1 cellular context compared by ENCODE assay signal in the genomic region with DNA sequence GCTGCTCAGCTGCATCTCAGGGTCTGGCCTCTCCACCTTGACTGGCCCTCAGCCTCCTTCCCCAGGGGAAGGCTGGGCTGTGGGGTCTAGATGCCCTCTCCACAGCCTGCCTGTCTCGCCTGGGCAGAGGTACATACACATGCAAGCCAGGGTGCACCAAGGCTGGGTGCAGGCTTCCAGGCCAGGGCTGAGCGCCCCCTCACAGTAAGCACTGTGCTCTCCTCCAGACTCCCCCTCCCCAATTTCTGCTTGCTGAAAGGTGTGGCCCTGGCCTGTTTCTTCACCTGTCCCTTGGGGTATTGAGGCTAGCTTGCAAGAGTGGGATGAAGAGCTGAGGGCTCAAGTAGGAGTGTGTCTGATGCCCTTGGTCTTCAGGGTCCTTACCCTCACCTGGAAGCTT.
A peak's percentile ranks its signal among the peaks of the same experiment; 100 is the strongest.
TF ChIP-seq lines count a peak whose summit lies in the region.

No MANE protein-coding gene starts in this region.

TF ChIP-seq in GM23338, 12 proteins besides CTCF, POLR2A, EP300 and RAD21:
- TF ChIP-seq, protein P1, sequence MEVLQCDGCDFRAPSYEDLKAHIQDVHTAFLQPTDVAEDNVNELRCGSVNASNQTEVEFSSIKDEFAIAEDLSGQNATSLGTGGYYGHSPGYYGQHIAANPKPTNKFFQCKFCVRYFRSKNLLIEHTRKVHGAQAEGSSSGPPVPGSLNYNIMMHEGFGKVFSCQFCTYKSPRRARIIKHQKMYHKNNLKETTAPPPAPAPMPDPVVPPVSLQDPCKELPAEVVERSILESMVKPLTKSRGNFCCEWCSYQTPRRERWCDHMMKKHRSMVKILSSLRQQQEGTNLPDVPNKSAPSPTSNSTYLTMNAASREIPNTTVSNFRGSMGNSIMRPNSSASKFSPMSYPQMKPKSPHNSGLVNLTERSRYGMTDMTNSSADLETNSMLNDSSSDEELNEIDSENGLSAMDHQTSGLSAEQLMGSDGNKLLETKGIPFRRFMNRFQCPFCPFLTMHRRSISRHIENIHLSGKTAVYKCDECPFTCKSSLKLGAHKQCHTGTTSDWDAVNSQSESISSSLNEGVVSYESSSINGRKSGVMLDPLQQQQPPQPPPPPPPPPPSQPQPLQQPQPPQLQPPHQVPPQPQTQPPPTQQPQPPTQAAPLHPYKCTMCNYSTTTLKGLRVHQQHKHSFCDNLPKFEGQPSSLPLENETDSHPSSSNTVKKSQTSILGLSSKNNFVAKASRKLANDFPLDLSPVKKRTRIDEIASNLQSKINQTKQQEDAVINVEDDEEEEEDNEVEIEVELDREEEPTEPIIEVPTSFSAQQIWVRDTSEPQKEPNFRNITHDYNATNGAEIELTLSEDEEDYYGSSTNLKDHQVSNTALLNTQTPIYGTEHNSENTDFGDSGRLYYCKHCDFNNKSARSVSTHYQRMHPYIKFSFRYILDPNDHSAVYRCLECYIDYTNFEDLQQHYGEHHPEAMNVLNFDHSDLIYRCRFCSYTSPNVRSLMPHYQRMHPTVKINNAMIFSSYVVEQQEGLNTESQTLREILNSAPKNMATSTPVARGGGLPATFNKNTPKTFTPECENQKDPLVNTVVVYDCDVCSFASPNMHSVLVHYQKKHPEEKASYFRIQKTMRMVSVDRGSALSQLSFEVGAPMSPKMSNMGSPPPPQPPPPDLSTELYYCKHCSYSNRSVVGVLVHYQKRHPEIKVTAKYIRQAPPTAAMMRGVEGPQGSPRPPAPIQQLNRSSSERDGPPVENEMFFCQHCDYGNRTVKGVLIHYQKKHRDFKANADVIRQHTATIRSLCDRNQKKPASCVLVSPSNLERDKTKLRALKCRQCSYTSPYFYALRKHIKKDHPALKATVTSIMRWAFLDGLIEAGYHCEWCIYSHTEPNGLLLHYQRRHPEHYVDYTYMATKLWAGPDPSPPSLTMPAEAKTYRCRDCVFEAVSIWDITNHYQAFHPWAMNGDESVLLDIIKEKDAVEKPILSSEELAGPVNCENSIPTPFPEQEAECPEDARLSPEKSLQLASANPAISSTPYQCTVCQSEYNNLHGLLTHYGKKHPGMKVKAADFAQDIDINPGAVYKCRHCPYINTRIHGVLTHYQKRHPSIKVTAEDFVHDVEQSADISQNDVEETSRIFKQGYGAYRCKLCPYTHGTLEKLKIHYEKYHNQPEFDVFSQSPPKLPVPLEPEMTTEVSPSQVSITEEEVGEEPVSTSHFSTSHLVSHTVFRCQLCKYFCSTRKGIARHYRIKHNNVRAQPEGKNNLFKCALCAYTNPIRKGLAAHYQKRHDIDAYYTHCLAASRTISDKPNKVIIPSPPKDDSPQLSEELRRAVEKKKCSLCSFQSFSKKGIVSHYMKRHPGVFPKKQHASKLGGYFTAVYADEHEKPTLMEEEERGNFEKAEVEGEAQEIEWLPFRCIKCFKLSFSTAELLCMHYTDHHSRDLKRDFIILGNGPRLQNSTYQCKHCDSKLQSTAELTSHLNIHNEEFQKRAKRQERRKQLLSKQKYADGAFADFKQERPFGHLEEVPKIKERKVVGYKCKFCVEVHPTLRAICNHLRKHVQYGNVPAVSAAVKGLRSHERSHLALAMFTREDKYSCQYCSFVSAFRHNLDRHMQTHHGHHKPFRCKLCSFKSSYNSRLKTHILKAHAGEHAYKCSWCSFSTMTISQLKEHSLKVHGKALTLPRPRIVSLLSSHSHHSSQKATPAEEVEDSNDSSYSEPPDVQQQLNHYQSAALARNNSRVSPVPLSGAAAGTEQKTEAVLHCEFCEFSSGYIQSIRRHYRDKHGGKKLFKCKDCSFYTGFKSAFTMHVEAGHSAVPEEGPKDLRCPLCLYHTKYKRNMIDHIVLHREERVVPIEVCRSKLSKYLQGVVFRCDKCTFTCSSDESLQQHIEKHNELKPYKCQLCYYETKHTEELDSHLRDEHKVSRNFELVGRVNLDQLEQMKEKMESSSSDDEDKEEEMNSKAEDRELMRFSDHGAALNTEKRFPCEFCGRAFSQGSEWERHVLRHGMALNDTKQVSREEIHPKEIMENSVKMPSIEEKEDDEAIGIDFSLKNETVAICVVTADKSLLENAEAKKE (CRISPR knock-in tag; IDR thresholded peaks at IDR 0.05), result no peak
- TF ChIP-seq, protein P2, sequence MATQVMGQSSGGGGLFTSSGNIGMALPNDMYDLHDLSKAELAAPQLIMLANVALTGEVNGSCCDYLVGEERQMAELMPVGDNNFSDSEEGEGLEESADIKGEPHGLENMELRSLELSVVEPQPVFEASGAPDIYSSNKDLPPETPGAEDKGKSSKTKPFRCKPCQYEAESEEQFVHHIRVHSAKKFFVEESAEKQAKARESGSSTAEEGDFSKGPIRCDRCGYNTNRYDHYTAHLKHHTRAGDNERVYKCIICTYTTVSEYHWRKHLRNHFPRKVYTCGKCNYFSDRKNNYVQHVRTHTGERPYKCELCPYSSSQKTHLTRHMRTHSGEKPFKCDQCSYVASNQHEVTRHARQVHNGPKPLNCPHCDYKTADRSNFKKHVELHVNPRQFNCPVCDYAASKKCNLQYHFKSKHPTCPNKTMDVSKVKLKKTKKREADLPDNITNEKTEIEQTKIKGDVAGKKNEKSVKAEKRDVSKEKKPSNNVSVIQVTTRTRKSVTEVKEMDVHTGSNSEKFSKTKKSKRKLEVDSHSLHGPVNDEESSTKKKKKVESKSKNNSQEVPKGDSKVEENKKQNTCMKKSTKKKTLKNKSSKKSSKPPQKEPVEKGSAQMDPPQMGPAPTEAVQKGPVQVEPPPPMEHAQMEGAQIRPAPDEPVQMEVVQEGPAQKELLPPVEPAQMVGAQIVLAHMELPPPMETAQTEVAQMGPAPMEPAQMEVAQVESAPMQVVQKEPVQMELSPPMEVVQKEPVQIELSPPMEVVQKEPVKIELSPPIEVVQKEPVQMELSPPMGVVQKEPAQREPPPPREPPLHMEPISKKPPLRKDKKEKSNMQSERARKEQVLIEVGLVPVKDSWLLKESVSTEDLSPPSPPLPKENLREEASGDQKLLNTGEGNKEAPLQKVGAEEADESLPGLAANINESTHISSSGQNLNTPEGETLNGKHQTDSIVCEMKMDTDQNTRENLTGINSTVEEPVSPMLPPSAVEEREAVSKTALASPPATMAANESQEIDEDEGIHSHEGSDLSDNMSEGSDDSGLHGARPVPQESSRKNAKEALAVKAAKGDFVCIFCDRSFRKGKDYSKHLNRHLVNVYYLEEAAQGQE (IDR thresholded peaks at IDR 0.05; ENCODE audit: unreplicated experiment), result no peak
- TF ChIP-seq ETS1 (IDR thresholded peaks at IDR 0.05), result no peak
- 0 out of 2 replicates have a peak, but pooled peaks have one; percentile 13 for TF ChIP-seq POLR2AphosphoS5 (IDR thresholded peaks at IDR 0.05; ENCODE audit: low read depth)
- no peak for TF ChIP-seq JUNB (IDR thresholded peaks at IDR 0.05; ENCODE audit: unreplicated experiment)
